ENCODE assay signal across 10 cellular contexts in the genomic region with DNA sequence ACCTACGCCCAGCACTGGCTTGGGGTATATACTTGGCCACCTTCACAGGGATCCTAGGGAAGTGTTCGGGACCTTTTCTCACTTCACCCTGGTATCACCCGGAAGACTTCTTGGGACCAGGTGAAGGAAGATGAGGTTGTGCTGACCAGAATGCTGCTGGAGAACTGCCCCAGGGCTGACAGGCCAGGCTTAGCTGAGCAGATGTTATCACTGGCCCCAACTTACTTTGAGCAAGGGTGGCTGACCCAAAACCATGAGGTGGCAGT. TPM values are rescaled to one million over a fixed set of nuclear protein-coding genes. Genes with fewer than 3 reads are reported as not detected.
DNase-seq lines count a peak whose midpoint lies in the region; ATAC-seq and TF ChIP-seq lines count a peak whose summit lies in the region.
"Had no signal": no experiment of that assay in that cellular context is flagged by ENCODE, and none has a peak within 500 bp of the region (broad histone marks: within the 10 kb centered on the region; RNA-seq: fewer than 3 reads in every experiment).

No MANE protein-coding gene starts in this region.

- TF ChIP-seq CTCF in CD8-positive, alpha-beta T cell (IDR thresholded peaks at IDR 0.05) = no peak
- TF ChIP-seq CTCF in Panc1 (IDR thresholded peaks at IDR 0.05) (no peak), fibroblast of pulmonary artery (IDR thresholded peaks at IDR 0.05; ENCODE audit: low read length, missing control alignments) (no peak)

- no TSS peak for BruUV-seq in Panc1 (replicated peaks; lab: Mats Ljungman, UMichigan)

- no peaks in the 10 kb centered on the region for H3K9me3 Mint-ChIP-seq in CD8-positive, alpha-beta T cell

- no peak overlapping the region for H3K27ac ChIP-seq in CD8-positive, alpha-beta T cell (ENCODE audit: low read depth, low read length)
- H3K27ac ChIP-seq in Panc1 (ENCODE audit: low read length) = peak overlapping the region; percentile 41; the same call in 1 of the 2 replicates
- peak overlapping the region; percentile 11 for H3K27ac ChIP-seq in rectal smooth muscle tissue (ENCODE audit: low read depth, low read length)

- H3K4me3 ChIP-seq in CD8-positive, alpha-beta T cell (ENCODE audit: low read depth, low read length) = no peak overlapping the region
- H3K4me3 ChIP-seq in Panc1 (ENCODE audit: low read depth in 2 of 2, low read length in 2 of 2) (no peak overlapping the region), fibroblast of pulmonary artery (replicated peaks; ENCODE audit: low read depth, low read length) (no peak overlapping the region), rectal smooth muscle tissue (ENCODE audit: low read length) (no peak overlapping the region)
- H3K4me3 ChIP-seq: HAP-1 had no signal

- H3K27me3 Mint-ChIP-seq in CD8-positive, alpha-beta T cell (ENCODE audit: low read depth) = no peaks in the 10 kb centered on the region

- no peak overlapping the region for H3K9ac ChIP-seq in rectal smooth muscle tissue (ENCODE audit: low read length)

- CTCF ChIA-PET in CD8-positive, alpha-beta T cell (lab: Charles Lee) = interaction anchor here (0.6 to 1.3 kb wide), 3 partner anchors 13 to 119 kb away, joined by 3 to 4 read pairs (median 3); partner anchors contain the start of gene BEST1
- CTCF ChIA-PET in Panc1 (lab: Charles Lee) = no interaction called here

- peaks cover 17% of the 10 kb centered on the region for H3K36me3 ChIP-seq in CD8-positive, alpha-beta T cell (ENCODE audit: insufficient read depth, low read length)
- peaks cover 21% of the 10 kb centered on the region for H3K36me3 ChIP-seq in Panc1 (ENCODE audit: control insufficient read depth, insufficient read depth, low read length)
- H3K36me3 ChIP-seq in rectal smooth muscle tissue (ENCODE audit: control insufficient read depth, insufficient read depth, low read length) = peaks cover 17% of the 10 kb centered on the region

- H3K27me3 ChIP-seq in CD8-positive, alpha-beta T cell (ENCODE audit: insufficient read depth, low read length) = no peaks in the 10 kb centered on the region
- H3K27me3 ChIP-seq in Panc1 (ENCODE audit: control insufficient read depth, insufficient read depth, low read length) = no peaks in the 10 kb centered on the region
- H3K27me3 ChIP-seq in rectal smooth muscle tissue (ENCODE audit: control insufficient read depth, insufficient read depth, low read length) = no peaks in the 10 kb centered on the region

- in situ Hi-C loops in Panc1 (cut with HindIII; ENCODE audit: low pct_unique_long_range_greater_than_20kb, low sequenced_read_pairs) = no loop called here

- intact Hi-C loops in CD8-positive, alpha-beta T cell (cut with DNase I, micrococcal nuclease) = no loop called here
- intact Hi-C loops in Panc1 (cut with micrococcal nuclease; ENCODE audit: unreplicated experiment) = no loop called here

- no peaks in the 10 kb centered on the region for H3K9me3 ChIP-seq in CD8-positive, alpha-beta T cell (ENCODE audit: low read length)
- H3K9me3 ChIP-seq in Panc1 (ENCODE audit: control insufficient read depth, insufficient read depth, low read depth, low read length) = no peaks in the 10 kb centered on the region
- H3K9me3 ChIP-seq: HAP-1 had no signal

- H3K27ac Mint-ChIP-seq in CD8-positive, alpha-beta T cell = peak overlapping the region; percentile 87

- no peak for ATAC-seq in CD8-positive, alpha-beta T cell
- ATAC-seq in Panc1 (peak; percentile 9; the same call in 1 of the 2 replicates), GM18861 (IDR thresholded peaks at IDR 0.05; ENCODE audit: unreplicated experiment) (no peak)

- H3K36me3 Mint-ChIP-seq in CD8-positive, alpha-beta T cell = peaks cover 39% of the 10 kb centered on the region

- peaks cover 34% of the 10 kb centered on the region for H3K4me1 Mint-ChIP-seq in CD8-positive, alpha-beta T cell (ENCODE audit: low read depth)

- peaks cover 36% of the 10 kb centered on the region for H3K4me1 ChIP-seq in CD8-positive, alpha-beta T cell (ENCODE audit: insufficient read depth, low read length)
- H3K4me1 ChIP-seq in Panc1 (ENCODE audit: control insufficient read depth, insufficient read depth, low read length) = peaks cover 31% of the 10 kb centered on the region
- peaks cover 3% of the 10 kb centered on the region for H3K4me1 ChIP-seq in rectal smooth muscle tissue (ENCODE audit: control insufficient read depth, insufficient read depth, low read length)
- H3K4me1 ChIP-seq: HAP-1 had no signal

- H3K4me3 Mint-ChIP-seq in CD8-positive, alpha-beta T cell = no peak overlapping the region

- POLR2A ChIA-PET in CD8-positive, alpha-beta T cell (lab: Charles Lee) = interaction anchor here (0.9 kb wide), 1 partner anchor 10 kb away, joined by 3 read pairs; no protein-coding TSS in a partner anchor
- POLR2A ChIA-PET in Panc1 (lab: Charles Lee) = no interaction called here

- peak in 1 of 7 experiments; percentile 62 for DNase-seq in CD8-positive, alpha-beta T cell
- no peak for DNase-seq in Panc1 (ENCODE audit: low read depth, low spot score)
- peak; percentile 91 for DNase-seq in fibroblast of pulmonary artery (ENCODE audit: low read depth)
- DNase-seq in stimulated activated CD4-positive, alpha-beta T cell treated with anti-CD3 and anti-CD28 coated beads, Interleukin-2, amount 100 ng/mL, for 24 hours = no peak
- no peak for DNase-seq in dedifferentiated amniotic fluid mesenchymal stem cell (ENCODE audit: extremely low spot score)
- DNase-seq in NCI-H526 treated with DMSO at 0.1 percent for 48 hours (lab: John Stamatoyannopoulos, UW) = no peak
- DNase-seq: SW 1271 had no signal

RNA-seq across cellular contexts. Expression of gene FTH1, which starts 4.5 kb away (rescaled TPM):
- total RNA-seq in CD8-positive, alpha-beta T cell = 1,000 to 10,000 TPM; 2,788 to 2,859 TPM
- 2,322 TPM for total RNA-seq in Panc1 (2021; ENCODE audit: unreplicated experiment)
- 3,101 TPM for polyA plus RNA-seq in Panc1 (2012; ENCODE audit: insufficient read length)

RNA-seq across cellular contexts. Expression of gene BEST1, which starts 12.8 kb away (rescaled TPM):
- total RNA-seq in CD8-positive, alpha-beta T cell = under 1 TPM; 0.08 to 0.31 TPM
- total RNA-seq in Panc1 (2021; ENCODE audit: unreplicated experiment) = 0.13 TPM
- polyA plus RNA-seq in Panc1 (2012; ENCODE audit: insufficient read length) = 0.59 TPM

RNA-seq across cellular contexts. Expression of gene RAB3IL1, which starts 45.6 kb away (rescaled TPM):
- not detected for total RNA-seq in CD8-positive, alpha-beta T cell
- 8.9 TPM for total RNA-seq in Panc1 (2021; ENCODE audit: unreplicated experiment)
- 17.7 TPM for polyA plus RNA-seq in Panc1 (2012; ENCODE audit: insufficient read length)
